2 cellular contexts compared by ENCODE assay signal in genomic region chr6:134691180-134691579, GRCh38.
TF ChIP-seq lines count a peak whose summit lies in the region.

No MANE protein-coding gene starts in this region.

TF ChIP-seq in HepG2, 621 proteins besides CTCF, POLR2A, EP300 and RAD21 (continued from another document):
- TF ChIP-seq ZBTB21 (CRISPR knock-in tag; IDR thresholded peaks at IDR 0.05) (no peak), HNF1B (CRISPR knock-in tag; IDR thresholded peaks at IDR 0.05) (no peak), PBX2 (CRISPR knock-in tag; IDR thresholded peaks at IDR 0.05) (no peak)

TF ChIP-seq in IMR-90, 13 proteins besides CTCF, POLR2A, EP300 and RAD21 (continued from another document):
- no peak for TF ChIP-seq MAFK (IDR thresholded peaks at IDR 0.05; ENCODE audit: low read depth, low read length)
- TF ChIP-seq FOS (IDR thresholded peaks at IDR 0.05; ENCODE audit: low read depth, low read length) = no peak
- TF ChIP-seq CEBPB (IDR thresholded peaks at IDR 0.05; ENCODE audit: low read depth, low read length) = no peak
- TF ChIP-seq RFX5 (IDR thresholded peaks at IDR 0.05; ENCODE audit: low read depth, low read length) = no peak
- no peak for TF ChIP-seq USF2 (IDR thresholded peaks at IDR 0.05; ENCODE audit: low read depth, low read length)
- TF ChIP-seq ELK1 (IDR thresholded peaks at IDR 0.05; ENCODE audit: borderline replicate concordance, low read depth, low read length) = no peak
- no peak for TF ChIP-seq NFE2L2 (IDR thresholded peaks at IDR 0.05; ENCODE audit: low read depth, low read length)
- no peak for TF ChIP-seq MAZ (IDR thresholded peaks at IDR 0.05; ENCODE audit: borderline replicate concordance, low read depth, low read length)
- no peak for TF ChIP-seq CHD1 (IDR thresholded peaks at IDR 0.05; ENCODE audit: low read depth, low read length)
- TF ChIP-seq BHLHE40 (IDR thresholded peaks at IDR 0.05; ENCODE audit: low read depth, low read length) = no peak
- no peak for TF ChIP-seq MXI1 (IDR thresholded peaks at IDR 0.05; ENCODE audit: borderline replicate concordance, low read depth, low read length)
